Comparison of ENCODE assay signal across 20 cellular contexts in genomic region chr20:34904202-34904621, GRCh38. TPM values are rescaled to one million over a fixed set of nuclear protein-coding genes. Genes with fewer than 3 reads are reported as not detected.
DNase-seq lines count a peak whose midpoint lies in the region; ATAC-seq lines count a peak whose summit lies in the region.
"Had no signal": no experiment of that assay in that cellular context is flagged by ENCODE, and none has a peak within 500 bp of the region (broad histone marks: within the 10 kb centered on the region; RNA-seq: fewer than 3 reads in every experiment).

No MANE protein-coding gene starts in this region.

- peaks cover 12% of the 10 kb centered on the region for H3K4me1 ChIP-seq in right cardiac atrium (ENCODE audit: control insufficient read depth, insufficient read depth, low read length)

- H3K9me3 Mint-ChIP-seq in stimulated activated naive B cell treated with anti-CD40 and anti-IgM and Interleukin-4, amounts not matched to agents 10 μg/mL and 1 μg/mL and 100 μg/mL, for 72 hours: peaks cover 0 to 1% of the 10 kb centered on the region in 2 donors
- H3K9me3 Mint-ChIP-seq: immature natural killer cell had no signal

- intact Hi-C loops in right cardiac atrium (cut with DNase I): no loop called here

- no peak overlapping the region for H3K27ac Mint-ChIP-seq in stimulated activated naive B cell treated with anti-CD40 and anti-IgM and Interleukin-4, amounts not matched to agents 10 μg/mL and 1 μg/mL and 100 μg/mL, for 72 hours
- H3K27ac Mint-ChIP-seq: CD4-positive, CD25-positive, alpha-beta regulatory T cell; immature natural killer cell had no signal

- ATAC-seq in right cardiac atrium (peak in 1 of 2 donors; percentile 34), GM18868 (IDR thresholded peaks at IDR 0.05; ENCODE audit: unreplicated experiment) (no peak), HG03045 (IDR thresholded peaks at IDR 0.05; ENCODE audit: unreplicated experiment) (no peak)
- peak; percentile 70 to 77 for ATAC-seq in stimulated activated naive B cell treated with anti-CD40 and anti-IgM and Interleukin-4, amounts not matched to agents 10 μg/mL and 1 μg/mL and 100 μg/mL, for 72 hours (replicated peaks)

- H3K4me1 Mint-ChIP-seq in stimulated activated naive B cell treated with anti-CD40 and anti-IgM and Interleukin-4, amounts not matched to agents 10 μg/mL and 1 μg/mL and 100 μg/mL, for 72 hours: peaks cover 8 to 12% of the 10 kb centered on the region in 2 donors
- H3K4me1 Mint-ChIP-seq: immature natural killer cell had no signal

- H3K27me3 Mint-ChIP-seq in stimulated activated naive B cell treated with anti-CD40 and anti-IgM and Interleukin-4, amounts not matched to agents 10 μg/mL and 1 μg/mL and 100 μg/mL, for 72 hours: no peaks in the 10 kb centered on the region
- H3K27me3 Mint-ChIP-seq: CD4-positive, CD25-positive, alpha-beta regulatory T cell had no signal

- peak overlapping the region; percentile 78 for H3K27ac ChIP-seq in right cardiac atrium (ENCODE audit: low read length)
- H3K27ac ChIP-seq: breast epithelium, KMS-11 had no signal

- H3K4me3 ChIP-seq in right cardiac atrium (ENCODE audit: low read length): no peak overlapping the region
- H3K4me3 ChIP-seq: breast epithelium had no signal

- WGBS in right cardiac atrium: 27% methylated on average over 3 of the region's 3 CpGs

- DNase-seq in NOMO-1 treated with DMSO at 0.1 percent for 48 hours (lab: John Stamatoyannopoulos, UW; ENCODE audit: unreplicated experiment) (peak; percentile 21), NOMO-1 treated with dmso at 0.1 percent for 144 hours (lab: John Stamatoyannopoulos, UW; ENCODE audit: unreplicated experiment) (no peak), amniotic epithelial cell (ENCODE audit: low read depth) (peak; percentile 55), right cardiac atrium (no peak)
- DNase-seq in stimulated activated naive B cell treated with anti-CD40 and anti-IgM and Interleukin-4, amounts not matched to agents 10 μg/mL and 1 μg/mL and 100 μg/mL, for 72 hours: no peak
- no peak for DNase-seq in activated naive CD4-positive, alpha-beta T cell (lab: John Stamatoyannopoulos, UW)
- DNase-seq: 8988T; activated CD8-positive, alpha-beta memory T cell treated with anti-CD3 and anti-CD28 coated beads, Interleukin-2, amount 50 U/mL, for 48 hours; activated naive CD4-positive, alpha-beta T cell treated with anti-CD3 and anti-CD28 coated beads, Interleukin-2, amount 50 U/mL, for 16 hours; CD4-positive, CD25-positive, alpha-beta regulatory T cell; effector memory CD4-positive, alpha-beta T cell; immature natural killer cell; midbrain; NCI-H187; NCI-H69 had no signal

- H3K27me3 ChIP-seq in right cardiac atrium (ENCODE audit: control insufficient read depth, insufficient read depth): no peaks in the 10 kb centered on the region
- H3K27me3 ChIP-seq: breast epithelium had no signal

- H3K9me3 ChIP-seq in right cardiac atrium (ENCODE audit: control insufficient read depth, low read length): no peaks in the 10 kb centered on the region
- H3K9me3 ChIP-seq: breast epithelium had no signal

- H3K4me3 Mint-ChIP-seq in stimulated activated naive B cell treated with anti-CD40 and anti-IgM and Interleukin-4, amounts not matched to agents 10 μg/mL and 1 μg/mL and 100 μg/mL, for 72 hours: no peak overlapping the region
- H3K4me3 Mint-ChIP-seq: CD4-positive, CD25-positive, alpha-beta regulatory T cell; immature natural killer cell had no signal

- H3K36me3 Mint-ChIP-seq in stimulated activated naive B cell treated with anti-CD40 and anti-IgM and Interleukin-4, amounts not matched to agents 10 μg/mL and 1 μg/mL and 100 μg/mL, for 72 hours: peaks cover 3 to 6% of the 10 kb centered on the region in 2 donors
- H3K36me3 Mint-ChIP-seq: CD4-positive, CD25-positive, alpha-beta regulatory T cell; immature natural killer cell had no signal

RNA-seq across cellular contexts. Expression of gene ACSS2, which starts 27.8 kb away (rescaled TPM):
- 10 to 100 TPM; 61.8 to 79.8 (median 69.5) TPM for total RNA-seq in right cardiac atrium
- 74.6 TPM for polyA plus RNA-seq in right cardiac atrium

RNA-seq across cellular contexts. Expression of gene GGT7, which starts 31.6 kb away (rescaled TPM):
- total RNA-seq in right cardiac atrium: 10 to 100 TPM; 17.8 to 22.0 (median 18.6) TPM
- polyA plus RNA-seq in right cardiac atrium: 14.8 TPM

RNA-seq across cellular contexts. Expression of gene GSS, which starts 51.4 kb away (rescaled TPM):
- 10 to 100 TPM; 23.6 to 32.6 (median 26.3) TPM for total RNA-seq in right cardiac atrium
- polyA plus RNA-seq in right cardiac atrium: 37.7 TPM

RNA-seq across cellular contexts. Expression of gene MYH7B, which starts 51.5 kb away (rescaled TPM):
- 100 to 1,000 TPM in 2 of 4 donors, 10 to 100 TPM in 2; 43.3 to 134 (median 99.2) TPM for total RNA-seq in right cardiac atrium
- polyA plus RNA-seq in right cardiac atrium: 125 TPM
- total RNA-seq: RPMI7951 had no signal
- polyA plus RNA-seq: immature natural killer cell had no signal

Comparison
In these comparisons a context has a peak if more than half of its experiments do, and no peak if none do; other contexts are left out.
1. DNase-seq: peak in NOMO-1 treated with DMSO at 0.1 percent for 48 hours (single experiment) and amniotic epithelial cell (single experiment); none in NOMO-1 treated with dmso at 0.1 percent for 144 hours (single experiment), right cardiac atrium (0 of 3), stimulated activated naive B cell treated with anti-CD40 and anti-IgM and Interleukin-4, amounts not matched to agents 10 μg/mL and 1 μg/mL and 100 μg/mL, for 72 hours (single experiment) and activated naive CD4-positive, alpha-beta T cell (0 of 4).
2. ATAC-seq: peak in stimulated activated naive B cell treated with anti-CD40 and anti-IgM and Interleukin-4, amounts not matched to agents 10 μg/mL and 1 μg/mL and 100 μg/mL, for 72 hours (2 of 2); none in GM18868 (single experiment) and HG03045 (single experiment).